ENCODE assay signal across 17 cellular contexts in genomic region chr2:207409525-207409924, GRCh38.
DNase-seq lines count a peak whose midpoint lies in the region; ATAC-seq and TF ChIP-seq lines count a peak whose summit lies in the region.
"Had no signal": no experiment of that assay in that cellular context is flagged by ENCODE, and none has a peak within 500 bp of the region (broad histone marks: within the 10 kb centered on the region; RNA-seq: fewer than 3 reads in every experiment).

No MANE protein-coding gene starts in this region.

- peak overlapping the region; percentile 1 for H3K27ac Mint-ChIP-seq in endodermal cell
- H3K27ac Mint-ChIP-seq: CD4-positive, alpha-beta memory T cell; mesothelial cell of epicardium; T-helper 1 cell treated with Interleukin-12 subunit alpha and Interleukin-12 subunit beta and Interleukin-4 antibody, amounts not matched to agents 30 μg/mL and 1 μg/mL, for 36 hours had no signal

- H3K4me3 Mint-ChIP-seq in endodermal cell: no peak overlapping the region
- H3K4me3 Mint-ChIP-seq: CD4-positive, alpha-beta memory T cell; mesothelial cell of epicardium; T-helper 1 cell treated with Interleukin-12 subunit alpha and Interleukin-12 subunit beta and Interleukin-4 antibody, amounts not matched to agents 30 μg/mL and 1 μg/mL, for 36 hours had no signal

- no peak for TF ChIP-seq CTCF in endodermal cell (conservative IDR thresholded peaks at IDR 0.05)
- no peak for TF ChIP-seq CTCF in osteoblast (IDR thresholded peaks at IDR 0.05; ENCODE audit: extremely low read depth, low read depth, low read length)

- H3K4me1 ChIP-seq in endodermal cell (ENCODE audit: control insufficient read depth, insufficient read depth, low read length) (peaks cover 19% of the 10 kb centered on the region), osteoblast (ENCODE audit: insufficient read depth, low read length) (peaks cover 11% of the 10 kb centered on the region)

- ATAC-seq in GM19351 (IDR thresholded peaks at IDR 0.05; ENCODE audit: unreplicated experiment): no peak
- no peak for ATAC-seq in HG03342 (IDR thresholded peaks at IDR 0.05; ENCODE audit: unreplicated experiment)
- ATAC-seq: sciatic nerve had no signal

- H3K27me3 ChIP-seq in endodermal cell (ENCODE audit: control insufficient read depth, insufficient read depth, low read length, poor library complexity, severe bottlenecking) (no peaks in the 10 kb centered on the region), osteoblast (ENCODE audit: insufficient read depth, low read length) (no peaks in the 10 kb centered on the region)
- H3K27me3 ChIP-seq: heart right ventricle, MG63 had no signal

- 78 to 86% methylated on average over 4 of the region's 4 CpGs for WGBS in endodermal cell (ENCODE audit: insufficient coverage in 1 of 2, insufficient read length in 1 of 2), 2 experiments

- H3K9me3 ChIP-seq in endodermal cell (ENCODE audit: control insufficient read depth, low read length) (no peaks in the 10 kb centered on the region), osteoblast (ENCODE audit: low read depth, low read length) (no peaks in the 10 kb centered on the region)
- H3K9me3 ChIP-seq: heart right ventricle had no signal

- no peaks in the 10 kb centered on the region for H3K79me2 ChIP-seq in osteoblast (ENCODE audit: insufficient read depth, low read length)

- H3K27ac ChIP-seq in endodermal cell (ENCODE audit: low read depth, low read length): no peak overlapping the region
- no peak overlapping the region for H3K27ac ChIP-seq in osteoblast (ENCODE audit: low read depth, low read length)

- DNase-seq in NCI-H748 (lab: John Stamatoyannopoulos, UW; ENCODE audit: unreplicated experiment) (peak; percentile 23), NCI-H748 treated with DMSO at 0.1 percent for 48 hours (lab: John Stamatoyannopoulos, UW) (no peak), NCI-H2029 treated with DMSO at 0.1 percent for 48 hours (lab: John Stamatoyannopoulos, UW) (peak; percentile 60), endodermal cell (no peak), osteoblast (ENCODE audit: insufficient read length, low spot score, missing footprints) (no peak), NCI-H2107 treated with DMSO at 0.1 percent for 48 hours (lab: John Stamatoyannopoulos, UW; ENCODE audit: unreplicated experiment) (no peak)
- DNase-seq: activated effector memory CD4-positive, alpha-beta T cell treated with Interleukin-2 at 50 U/mL for 16 hours; CD4-positive, alpha-beta memory T cell; effector CD8-positive, alpha-beta T cell; MG63; NCI-H2171 had no signal

- H3K4me3 ChIP-seq in endodermal cell (ENCODE audit: low read length) (no peak overlapping the region), osteoblast (ENCODE audit: insufficient read depth, low read length) (no peak overlapping the region)
- H3K4me3 ChIP-seq: heart right ventricle, MG63 had no signal

- H3K27me3 Mint-ChIP-seq in endodermal cell (ENCODE audit: insufficient read depth): no peaks in the 10 kb centered on the region
- H3K27me3 Mint-ChIP-seq: CD4-positive, alpha-beta memory T cell had no signal

- H3K9me3 Mint-ChIP-seq in endodermal cell: no peaks in the 10 kb centered on the region
- H3K9me3 Mint-ChIP-seq: CD4-positive, alpha-beta memory T cell; mesothelial cell of epicardium; T-helper 1 cell treated with Interleukin-12 subunit alpha and Interleukin-12 subunit beta and Interleukin-4 antibody, amounts not matched to agents 30 μg/mL and 1 μg/mL, for 36 hours had no signal

- H3K4me1 Mint-ChIP-seq in endodermal cell: peaks cover 57% of the 10 kb centered on the region
- H3K4me1 Mint-ChIP-seq: CD4-positive, alpha-beta memory T cell had no signal

- peak overlapping the region; percentile 26 for H2AFZ ChIP-seq in osteoblast (ENCODE audit: low read length)

- no peaks in the 10 kb centered on the region for H4K20me1 ChIP-seq in osteoblast (ENCODE audit: insufficient read depth, low read length)

- H3K9ac ChIP-seq in endodermal cell (ENCODE audit: extremely low read depth, low read length, poor library complexity, severe bottlenecking): no peak overlapping the region

- no peak overlapping the region for H3K4me2 ChIP-seq in osteoblast (ENCODE audit: insufficient read depth, low read length)

- H3K36me3 ChIP-seq in endodermal cell (ENCODE audit: control insufficient read depth, insufficient read depth, low read length) (no peaks in the 10 kb centered on the region), osteoblast (ENCODE audit: insufficient read depth, low read length) (no peaks in the 10 kb centered on the region)
- H3K36me3 ChIP-seq: heart right ventricle, MG63 had no signal

- no peaks in the 10 kb centered on the region for H3K36me3 Mint-ChIP-seq in endodermal cell (ENCODE audit: low read depth)
- H3K36me3 Mint-ChIP-seq: CD4-positive, alpha-beta memory T cell; mesothelial cell of epicardium had no signal

Comparison
In these comparisons a context has a peak if more than half of its experiments do, and no peak if none do; other contexts are left out.
1. DNase-seq: peak in NCI-H748 (single experiment) and NCI-H2029 treated with DMSO at 0.1 percent for 48 hours (single experiment); none in NCI-H748 treated with DMSO at 0.1 percent for 48 hours (single experiment), endodermal cell (single experiment), osteoblast (single experiment) and NCI-H2107 treated with DMSO at 0.1 percent for 48 hours (single experiment).